ENCODE assay signal across 7 cellular contexts in genomic region chr1:120972863-120973262, GRCh38.
DNase-seq lines count a peak whose midpoint lies in the region; ATAC-seq, FAIRE-seq and TF ChIP-seq lines count a peak whose summit lies in the region.
"Not testable (repeated sequence)": the region's sequence is repeated elsewhere in the genome, so short reads cannot be mapped to it uniquely, and the experiment has no call there.

No MANE protein-coding gene starts in this region.

- H3K36me3 Mint-ChIP-seq in astrocyte (ENCODE audit: low read depth, unreplicated experiment): not testable (repeated sequence)

- not testable (repeated sequence) for H3K79me2 ChIP-seq in PC-3 (ENCODE audit: low read length); astrocyte (ENCODE audit: insufficient read depth, low read length)

- H3K4me1 Mint-ChIP-seq in astrocyte (ENCODE audit: low read depth, unreplicated experiment): not testable (repeated sequence)

- peak; percentile 15 for DNase-seq in HCEC 1CT
- peak; percentile 83 for DNase-seq in PC-3
- DNase-seq in astrocyte (ENCODE audit: low read depth): peak; percentile 22
- peak; percentile 3 for DNase-seq in fibroblast of gingiva (ENCODE audit: low read depth)
- DNase-seq in left ventricle myocardium superior: not testable (repeated sequence)
- DNase-seq in lung microvascular endothelial cell (ENCODE audit: low read depth in 2 of 2): peak; percentile 7 to 83
- peak; percentile 2 for DNase-seq in retinal pigment epithelial cell (ENCODE audit: low read depth)

- H3K4me3 Mint-ChIP-seq in astrocyte (ENCODE audit: unreplicated experiment): not testable (repeated sequence)

- CTCF ChIA-PET in PC-3 (lab: Charles Lee): not testable (repeated sequence)

- H3K27ac Mint-ChIP-seq in astrocyte (ENCODE audit: unreplicated experiment): not testable (repeated sequence)

- peak overlapping the region; percentile 26; the same call in 1 of the 2 replicates for H3K27ac ChIP-seq in PC-3 (ENCODE audit: low read length)
- not testable (repeated sequence) for H3K27ac ChIP-seq in astrocyte (ENCODE audit: low read depth, low read length)

- H3K27me3 Mint-ChIP-seq in astrocyte (ENCODE audit: low read depth, unreplicated experiment): not testable (repeated sequence)

- H3K9me3 Mint-ChIP-seq in astrocyte (ENCODE audit: unreplicated experiment): not testable (repeated sequence)

- not testable (repeated sequence) for H3K36me3 ChIP-seq in PC-3 (ENCODE audit: low read depth, low read length); astrocyte (ENCODE audit: insufficient read depth, low read length)

- not testable (repeated sequence) for TF ChIP-seq CTCF in PC-3 (conservative IDR thresholded peaks at IDR 0.05; ENCODE audit: low read depth, low read length); astrocyte (IDR thresholded peaks at IDR 0.05; ENCODE audit: insufficient read depth, low read depth, low read length); retinal pigment epithelial cell (conservative IDR thresholded peaks at IDR 0.05; ENCODE audit: low read depth, low read length)

- H3F3A ChIP-seq in PC-3 (ENCODE audit: low read length, unreplicated experiment): not testable (repeated sequence)

- intact Hi-C loops in PC-3 (cut with micrococcal nuclease); left ventricle myocardium superior (cut with micrococcal nuclease): not testable (repeated sequence)

- H3K4me2 ChIP-seq in PC-3 (ENCODE audit: low read length); astrocyte (ENCODE audit: low read length): not testable (repeated sequence)

- not testable (repeated sequence) for H3K4me1 ChIP-seq in PC-3 (ENCODE audit: insufficient read depth, low read length); astrocyte (ENCODE audit: insufficient read depth, low read length)

- not testable (repeated sequence) for H2AFZ ChIP-seq in PC-3 (ENCODE audit: low read length); astrocyte (ENCODE audit: low read depth, low read length)

- not testable (repeated sequence) for H3K4me3 ChIP-seq in PC-3 (ENCODE audit: low read length); astrocyte (ENCODE audit: insufficient read depth, low read depth, low read length); retinal pigment epithelial cell (ENCODE audit: low read length)

- not testable (repeated sequence) for H3K9me3 ChIP-seq in PC-3 (ENCODE audit: low read length); astrocyte (ENCODE audit: insufficient read depth, low read depth, low read length)

- peak; percentile 98 for ATAC-seq in PC-3
- peak; percentile 62 for ATAC-seq in left ventricle myocardium superior

- BruUV-seq in PC-3 (replicated peaks; lab: Mats Ljungman, UMichigan): not testable (repeated sequence)

- H3K27me3 ChIP-seq in PC-3 (ENCODE audit: low read length); astrocyte (ENCODE audit: insufficient read depth, low read length): not testable (repeated sequence)

- not testable (repeated sequence) for H3K9ac ChIP-seq in PC-3 (ENCODE audit: low read length); astrocyte (ENCODE audit: low read length)

- H3K9me2 ChIP-seq in PC-3 (replicated peaks; ENCODE audit: low read length): not testable (repeated sequence)

- FAIRE-seq in astrocyte (lab: Jason Lieb, UNC): not testable (repeated sequence)

- POLR2A ChIA-PET in PC-3 (lab: Charles Lee; ENCODE audit: unreplicated experiment): not testable (repeated sequence)

- not testable (repeated sequence) for H4K20me1 ChIP-seq in PC-3 (ENCODE audit: low read length); astrocyte (ENCODE audit: insufficient read depth, low read length)
